In genomic region chr11:10502770-10503169, GRCh38 we compare ENCODE assay signal across 1 cellular context.
TF ChIP-seq lines count a peak whose summit lies in the region.

No MANE protein-coding gene starts in this region.

TF ChIP-seq in K562, 482 proteins besides CTCF, POLR2A, EP300 and RAD21:
- no peak for TF ChIP-seq ZFX (CRISPR knock-in tag; IDR thresholded peaks at IDR 0.05)
- TF ChIP-seq SNRNP70 (optimal IDR thresholded peaks at IDR 0.05; ENCODE audit: low read depth, low read length), result no peak
- no peak for TF ChIP-seq MITF (IDR thresholded peaks at IDR 0.05)
- no peak for TF ChIP-seq NCOR1 (IDR thresholded peaks at IDR 0.05)
- TF ChIP-seq, protein P1, sequence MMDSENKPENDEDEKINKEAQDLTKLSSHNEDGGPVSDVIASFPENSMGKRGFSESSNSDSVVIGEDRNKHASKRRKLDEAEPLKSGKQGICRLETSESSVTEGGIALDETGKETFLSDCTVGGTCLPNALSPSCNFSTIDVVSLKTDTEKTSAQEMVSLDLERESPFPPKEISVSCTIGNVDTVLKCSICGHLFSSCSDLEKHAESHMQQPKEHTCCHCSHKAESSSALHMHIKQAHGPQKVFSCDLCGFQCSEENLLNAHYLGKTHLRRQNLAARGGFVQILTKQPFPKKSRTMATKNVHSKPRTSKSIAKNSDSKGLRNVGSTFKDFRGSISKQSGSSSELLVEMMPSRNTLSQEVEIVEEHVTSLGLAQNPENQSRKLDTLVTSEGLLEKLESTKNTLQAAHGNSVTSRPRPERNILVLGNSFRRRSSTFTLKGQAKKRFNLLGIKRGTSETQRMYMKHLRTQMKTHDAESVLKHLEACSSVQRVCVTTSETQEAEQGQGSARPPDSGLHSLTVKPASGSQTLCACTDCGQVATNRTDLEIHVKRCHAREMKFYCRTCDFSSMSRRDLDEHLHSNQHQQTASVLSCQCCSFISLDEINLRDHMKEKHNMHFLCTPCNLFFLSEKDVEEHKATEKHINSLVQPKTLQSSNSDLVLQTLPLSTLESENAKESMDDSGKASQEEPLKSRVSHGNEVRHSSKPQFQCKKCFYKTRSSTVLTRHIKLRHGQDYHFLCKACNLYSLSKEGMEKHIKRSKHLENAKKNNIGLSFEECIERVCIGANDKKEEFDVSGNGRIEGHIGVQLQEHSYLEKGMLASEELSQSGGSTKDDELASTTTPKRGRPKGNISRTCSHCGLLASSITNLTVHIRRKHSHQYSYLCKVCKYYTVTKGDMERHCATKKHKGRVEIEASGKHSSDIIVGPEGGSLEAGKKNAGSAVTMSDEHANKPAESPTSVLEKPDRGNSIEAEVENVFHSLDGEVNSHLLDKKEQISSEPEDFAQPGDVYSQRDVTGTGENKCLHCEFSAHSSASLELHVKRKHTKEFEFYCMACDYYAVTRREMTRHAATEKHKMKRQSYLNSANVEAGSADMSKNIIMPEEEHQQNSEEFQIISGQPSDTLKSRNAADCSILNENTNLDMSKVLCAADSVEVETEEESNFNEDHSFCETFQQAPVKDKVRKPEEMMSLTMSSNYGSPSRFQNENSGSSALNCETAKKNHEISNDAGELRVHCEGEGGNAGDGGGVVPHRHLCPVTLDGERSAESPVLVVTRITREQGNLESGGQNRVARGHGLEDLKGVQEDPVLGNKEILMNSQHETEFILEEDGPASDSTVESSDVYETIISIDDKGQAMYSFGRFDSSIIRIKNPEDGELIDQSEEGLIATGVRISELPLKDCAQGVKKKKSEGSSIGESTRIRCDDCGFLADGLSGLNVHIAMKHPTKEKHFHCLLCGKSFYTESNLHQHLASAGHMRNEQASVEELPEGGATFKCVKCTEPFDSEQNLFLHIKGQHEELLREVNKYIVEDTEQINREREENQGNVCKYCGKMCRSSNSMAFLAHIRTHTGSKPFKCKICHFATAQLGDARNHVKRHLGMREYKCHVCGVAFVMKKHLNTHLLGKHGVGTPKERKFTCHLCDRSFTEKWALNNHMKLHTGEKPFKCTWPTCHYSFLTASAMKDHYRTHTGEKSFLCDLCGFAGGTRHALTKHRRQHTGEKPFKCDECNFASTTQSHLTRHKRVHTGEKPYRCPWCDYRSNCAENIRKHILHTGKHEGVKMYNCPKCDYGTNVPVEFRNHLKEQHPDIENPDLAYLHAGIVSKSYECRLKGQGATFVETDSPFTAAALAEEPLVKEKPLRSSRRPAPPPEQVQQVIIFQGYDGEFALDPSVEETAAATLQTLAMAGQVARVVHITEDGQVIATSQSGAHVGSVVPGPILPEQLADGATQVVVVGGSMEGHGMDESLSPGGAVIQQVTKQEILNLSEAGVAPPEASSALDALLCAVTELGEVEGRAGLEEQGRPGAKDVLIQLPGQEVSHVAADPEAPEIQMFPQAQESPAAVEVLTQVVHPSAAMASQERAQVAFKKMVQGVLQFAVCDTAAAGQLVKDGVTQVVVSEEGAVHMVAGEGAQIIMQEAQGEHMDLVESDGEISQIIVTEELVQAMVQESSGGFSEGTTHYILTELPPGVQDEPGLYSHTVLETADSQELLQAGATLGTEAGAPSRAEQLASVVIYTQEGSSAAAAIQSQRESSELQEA (IDR thresholded peaks at IDR 0.05; ENCODE audit: low read depth), result no peak
- no peak for TF ChIP-seq MECOM (CRISPR knock-in tag; IDR thresholded peaks at IDR 0.05)
- TF ChIP-seq SREBF1 (IDR thresholded peaks at IDR 0.05; ENCODE audit: borderline replicate concordance, low read depth, low read length), result no peak
- TF ChIP-seq ZSCAN32 (CRISPR knock-in tag; IDR thresholded peaks at IDR 0.05), result no peak
- TF ChIP-seq TBP (optimal IDR thresholded peaks at IDR 0.05; ENCODE audit: low read depth, low read length), result no peak
- TF ChIP-seq HSF4 (CRISPR knock-in tag; IDR thresholded peaks at IDR 0.05; ENCODE audit: borderline replicate concordance), result no peak
- TF ChIP-seq, protein P2, sequence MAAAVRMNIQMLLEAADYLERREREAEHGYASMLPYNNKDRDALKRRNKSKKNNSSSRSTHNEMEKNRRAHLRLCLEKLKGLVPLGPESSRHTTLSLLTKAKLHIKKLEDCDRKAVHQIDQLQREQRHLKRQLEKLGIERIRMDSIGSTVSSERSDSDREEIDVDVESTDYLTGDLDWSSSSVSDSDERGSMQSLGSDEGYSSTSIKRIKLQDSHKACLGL (CRISPR knock-in tag; IDR thresholded peaks at IDR 0.05; ENCODE audit: borderline replicate concordance, poor library complexity, severe bottlenecking), result no peak
- no peak for TF ChIP-seq NFE2 (IDR thresholded peaks at IDR 0.05; ENCODE audit: low read depth)
- no peak for TF ChIP-seq IRF9 (tag; IDR thresholded peaks at IDR 0.05)
- no peak for TF ChIP-seq DNMT1 (IDR thresholded peaks at IDR 0.05)
- no peak for TF ChIP-seq BHLHE40 (IDR thresholded peaks at IDR 0.05; ENCODE audit: low read length)
- TF ChIP-seq E2F4 (CRISPR knock-in tag; IDR thresholded peaks at IDR 0.05; ENCODE audit: low read depth), result no peak
- TF ChIP-seq MCM3 (IDR thresholded peaks at IDR 0.05), result no peak
- TF ChIP-seq LARP7 (IDR thresholded peaks at IDR 0.05), result no peak
- no peak for TF ChIP-seq USF1 (CRISPR knock-in tag; IDR thresholded peaks at IDR 0.05)
- TF ChIP-seq PCBP1 (IDR thresholded peaks at IDR 0.05; ENCODE audit: low read depth, low read length, poor library complexity, severe bottlenecking), result no peak
